Comparison of ENCODE assay signal across 8 cellular contexts in genomic region chr2:85595378-85596232, GRCh38. TPM values are rescaled to one million over a fixed set of nuclear protein-coding genes. Genes with fewer than 3 reads are reported as not detected.
DNase-seq lines count a peak whose midpoint lies in the region; ATAC-seq and TF ChIP-seq lines count a peak whose summit lies in the region.

A gene with protein sequence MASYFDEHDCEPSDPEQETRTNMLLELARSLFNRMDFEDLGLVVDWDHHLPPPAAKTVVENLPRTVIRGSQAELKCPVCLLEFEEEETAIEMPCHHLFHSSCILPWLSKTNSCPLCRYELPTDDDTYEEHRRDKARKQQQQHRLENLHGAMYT (plus strand): TSS chr2:85595745. CDS start chr2:85595764, 19 bp downstream.

- no peaks in the 10 kb centered on the region for H3K9me2 ChIP-seq in SU-DHL-6 (replicated peaks; ENCODE audit: insufficient read depth, low read length)

- H3K4me3 Mint-ChIP-seq in activated naive CD8-positive, alpha-beta T cell treated with anti-CD3 and anti-CD28 coated beads, Interleukin-2, amount 10 ng/mL, durations not matched to agents 7 days and 5 days = peak within 1 kb of the TSS; percentile 95
- H3K4me3 Mint-ChIP-seq in osteocyte (ENCODE audit: unreplicated experiment) = peak within 1 kb of the TSS; percentile 99

- H3K27me3 ChIP-seq in SU-DHL-6 (ENCODE audit: low read length) = no peaks in the 10 kb centered on the region
- no peaks in the 10 kb centered on the region for H3K27me3 ChIP-seq in thymus (ENCODE audit: control insufficient read depth, insufficient read depth)

- under 1% methylated on average over 46 of the region's 46 CpGs for WGBS in thymus

- POLR2A ChIA-PET in activated naive CD8-positive, alpha-beta T cell treated with anti-CD3 and anti-CD28 coated beads, Interleukin-2, amount 10 ng/mL, durations not matched to agents 7 days and 5 days (lab: Charles Lee) = interaction anchor here (0.6 to 4.0 kb wide), 19 partner anchors 7 to 268 kb away, joined by 3 to 44 read pairs (median 6); partner anchors contain the start of genes C2orf68, ELMOD3, GGCX and MAT2A

- H3K9me3 Mint-ChIP-seq in activated naive CD8-positive, alpha-beta T cell treated with anti-CD3 and anti-CD28 coated beads, Interleukin-2, amount 10 ng/mL, durations not matched to agents 7 days and 5 days = no peaks in the 10 kb centered on the region
- no peaks in the 10 kb centered on the region for H3K9me3 Mint-ChIP-seq in osteocyte (ENCODE audit: unreplicated experiment)

- H3K36me3 ChIP-seq in SU-DHL-6 (ENCODE audit: low read length) = no peaks in the 10 kb centered on the region
- H3K36me3 ChIP-seq in thymus (ENCODE audit: control insufficient read depth, insufficient read depth) = peaks cover 28% of the 10 kb centered on the region

- H3K4me2 ChIP-seq in SU-DHL-6 (ENCODE audit: low read depth, low read length, poor library complexity, severe bottlenecking) = peak within 1 kb of the TSS; percentile 90

- H3K4me1 ChIP-seq in thymus (ENCODE audit: control insufficient read depth, insufficient read depth, low read length) = peaks cover 20% of the 10 kb centered on the region

- H2AFZ ChIP-seq in SU-DHL-6 (ENCODE audit: low read depth, low read length, severe bottlenecking) = peak within 1 kb of the TSS; percentile 85

- H3K9ac ChIP-seq in SU-DHL-6 (ENCODE audit: low read length) = peak within 1 kb of the TSS; percentile 86

- peaks cover 26% of the 10 kb centered on the region for H3K4me1 Mint-ChIP-seq in activated naive CD8-positive, alpha-beta T cell treated with anti-CD3 and anti-CD28 coated beads, Interleukin-2, amount 10 ng/mL, durations not matched to agents 7 days and 5 days
- peaks cover 47% of the 10 kb centered on the region for H3K4me1 Mint-ChIP-seq in osteocyte (ENCODE audit: unreplicated experiment)

- peak; percentile 79 for TF ChIP-seq POLR2A in GM10847 (IDR thresholded peaks at IDR 0.05; ENCODE audit: extremely low read depth, insufficient read length)

- H3K27me3 Mint-ChIP-seq in activated naive CD8-positive, alpha-beta T cell treated with anti-CD3 and anti-CD28 coated beads, Interleukin-2, amount 10 ng/mL, durations not matched to agents 7 days and 5 days = no peaks in the 10 kb centered on the region
- no peaks in the 10 kb centered on the region for H3K27me3 Mint-ChIP-seq in osteocyte (ENCODE audit: unreplicated experiment)

- H3K27ac ChIP-seq in SU-DHL-6 (ENCODE audit: low read depth, low read length) (peak within 1 kb of the TSS; percentile 38), thymus (ENCODE audit: low read depth) (peak within 1 kb of the TSS; percentile 95)

- no peaks in the 10 kb centered on the region for H4K20me1 ChIP-seq in SU-DHL-6 (ENCODE audit: low read depth, low read length)

- no peak for TF ChIP-seq CTCF in SU-DHL-6 (IDR thresholded peaks at IDR 0.05; ENCODE audit: insufficient read depth, low read length, poor library complexity, severe bottlenecking)
- TF ChIP-seq CTCF in osteocyte (IDR thresholded peaks at IDR 0.05) = no peak

- H3K9me3 ChIP-seq in SU-DHL-6 (ENCODE audit: insufficient read depth, low read length) (no peaks in the 10 kb centered on the region), thymus (ENCODE audit: control insufficient read depth) (no peaks in the 10 kb centered on the region)

- H3K79me2 ChIP-seq in SU-DHL-6 (ENCODE audit: insufficient read depth, low read length) = peaks cover 15% of the 10 kb centered on the region

- H3F3A ChIP-seq in SU-DHL-6 (ENCODE audit: insufficient read depth) = no peaks in the 10 kb centered on the region

- peak within 1 kb of the TSS; percentile 91 for H3K4me3 ChIP-seq in SU-DHL-6 (ENCODE audit: insufficient read depth, low read length, poor library complexity, severe bottlenecking)
- H3K4me3 ChIP-seq in thymus (ENCODE audit: low read length) = peak within 1 kb of the TSS; percentile 87

- peaks cover 7% of the 10 kb centered on the region for H3K36me3 Mint-ChIP-seq in activated naive CD8-positive, alpha-beta T cell treated with anti-CD3 and anti-CD28 coated beads, Interleukin-2, amount 10 ng/mL, durations not matched to agents 7 days and 5 days
- H3K36me3 Mint-ChIP-seq in osteocyte (ENCODE audit: unreplicated experiment) = peaks cover 8% of the 10 kb centered on the region

- H3K27ac Mint-ChIP-seq in activated naive CD8-positive, alpha-beta T cell treated with anti-CD3 and anti-CD28 coated beads, Interleukin-2, amount 10 ng/mL, durations not matched to agents 7 days and 5 days = peak within 1 kb of the TSS; percentile 93
- H3K27ac Mint-ChIP-seq in osteocyte (ENCODE audit: unreplicated experiment) = peak within 1 kb of the TSS; percentile 99

- DNase-seq in NCI-H128 (lab: John Stamatoyannopoulos, UW; ENCODE audit: unreplicated experiment) = peak; percentile 93
- peak; percentile 83 for DNase-seq in activated naive CD8-positive, alpha-beta T cell treated with anti-CD3 and anti-CD28 coated beads, Interleukin-2, amount 10 ng/mL, durations not matched to agents 7 days and 5 days
- peak; percentile 94 to 100 (median 99) for DNase-seq in head of caudate nucleus
- DNase-seq in osteocyte (ENCODE audit: extremely low spot score, unreplicated experiment) = peak; percentile 96

- ATAC-seq in HG02678 (IDR thresholded peaks at IDR 0.05; ENCODE audit: unreplicated experiment) = peak; percentile 99
- peak; percentile 100 for ATAC-seq in activated naive CD8-positive, alpha-beta T cell treated with anti-CD3 and anti-CD28 coated beads, Interleukin-2, amount 10 ng/mL, durations not matched to agents 7 days and 5 days (ENCODE audit: low read depth)

- intact Hi-C loops in head of caudate nucleus (cut with DNase I) = loop anchor here (5.0 kb wide), 1 partner anchor 33 kb away; the partner anchor contains the start of gene GGCX

RNA-seq across cellular contexts. Expression of the gene that starts here (rescaled TPM):
- total RNA-seq in activated naive CD8-positive, alpha-beta T cell treated with anti-CD3 and anti-CD28 coated beads, Interleukin-2, amount 10 ng/mL, durations not matched to agents 7 days and 5 days = 10 to 100 TPM; 96.4 to 97.4 TPM
- total RNA-seq in osteocyte = 77.2 and 77.3 TPM in 2 replicates
- 162 TPM for polyA plus RNA-seq in thymus

Comparison
In these comparisons a context has a peak if more than half of its experiments do, and no peak if none do; other contexts are left out.
1. Peak in every context shown above with its lines: DNase-seq, ATAC-seq, H3K4me3 ChIP-seq and H3K27ac ChIP-seq.